In genomic region chr9:124520206-124520596, GRCh38 we compare ENCODE assay signal across 1 cellular context.
TF ChIP-seq lines count a peak whose summit lies in the region.

No MANE protein-coding gene starts in this region.

TF ChIP-seq in HepG2, 621 proteins besides CTCF, POLR2A, EP300 and RAD21 (continued from another document and continues in another):
- TF ChIP-seq, protein P1, sequence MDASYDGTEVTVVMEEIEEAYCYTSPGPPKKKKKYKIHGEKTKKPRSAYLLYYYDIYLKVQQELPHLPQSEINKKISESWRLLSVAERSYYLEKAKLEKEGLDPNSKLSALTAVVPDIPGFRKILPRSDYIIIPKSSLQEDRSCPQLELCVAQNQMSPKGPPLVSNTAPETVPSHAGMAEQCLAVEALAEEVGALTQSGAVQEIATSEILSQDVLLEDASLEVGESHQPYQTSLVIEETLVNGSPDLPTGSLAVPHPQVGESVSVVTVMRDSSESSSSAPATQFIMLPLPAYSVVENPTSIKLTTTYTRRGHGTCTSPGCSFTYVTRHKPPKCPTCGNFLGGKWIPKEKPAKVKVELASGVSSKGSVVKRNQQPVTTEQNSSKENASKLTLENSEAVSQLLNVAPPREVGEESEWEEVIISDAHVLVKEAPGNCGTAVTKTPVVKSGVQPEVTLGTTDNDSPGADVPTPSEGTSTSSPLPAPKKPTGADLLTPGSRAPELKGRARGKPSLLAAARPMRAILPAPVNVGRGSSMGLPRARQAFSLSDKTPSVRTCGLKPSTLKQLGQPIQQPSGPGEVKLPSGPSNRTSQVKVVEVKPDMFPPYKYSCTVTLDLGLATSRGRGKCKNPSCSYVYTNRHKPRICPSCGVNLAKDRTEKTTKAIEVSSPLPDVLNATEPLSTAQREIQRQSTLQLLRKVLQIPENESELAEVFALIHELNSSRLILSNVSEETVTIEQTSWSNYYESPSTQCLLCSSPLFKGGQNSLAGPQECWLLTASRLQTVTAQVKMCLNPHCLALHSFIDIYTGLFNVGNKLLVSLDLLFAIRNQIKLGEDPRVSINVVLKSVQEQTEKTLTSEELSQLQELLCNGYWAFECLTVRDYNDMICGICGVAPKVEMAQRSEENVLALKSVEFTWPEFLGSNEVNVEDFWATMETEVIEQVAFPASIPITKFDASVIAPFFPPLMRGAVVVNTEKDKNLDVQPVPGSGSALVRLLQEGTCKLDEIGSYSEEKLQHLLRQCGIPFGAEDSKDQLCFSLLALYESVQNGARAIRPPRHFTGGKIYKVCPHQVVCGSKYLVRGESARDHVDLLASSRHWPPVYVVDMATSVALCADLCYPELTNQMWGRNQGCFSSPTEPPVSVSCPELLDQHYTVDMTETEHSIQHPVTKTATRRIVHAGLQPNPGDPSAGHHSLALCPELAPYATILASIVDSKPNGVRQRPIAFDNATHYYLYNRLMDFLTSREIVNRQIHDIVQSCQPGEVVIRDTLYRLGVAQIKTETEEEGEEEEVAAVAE (CRISPR knock-in tag; IDR thresholded peaks at IDR 0.05; ENCODE audit: borderline replicate concordance), result no peak
- TF ChIP-seq ZNF564 (CRISPR knock-in tag; IDR thresholded peaks at IDR 0.05) (no peak), SRSF4 (IDR thresholded peaks at IDR 0.05; ENCODE audit: low read depth, low read length, poor library complexity, severe bottlenecking) (no peak), CEBPG (CRISPR knock-in tag; IDR thresholded peaks at IDR 0.05) (peak; percentile 59), POLR2AphosphoS5 (IDR thresholded peaks at IDR 0.05; ENCODE audit: low read depth, low read length) (no peak), SMYD3 (CRISPR knock-in tag; IDR thresholded peaks at IDR 0.05) (no peak), FOXA3 (CRISPR knock-in tag; IDR thresholded peaks at IDR 0.05) (peak; percentile 48; the same call in 1 of the 2 replicates), ELF3 (CRISPR knock-in tag; IDR thresholded peaks at IDR 0.05) (peak; percentile 60; the same call in 1 of the 2 replicates), CCDC6 (CRISPR knock-in tag; IDR thresholded peaks at IDR 0.05) (no peak), ZNF414 (CRISPR knock-in tag; IDR thresholded peaks at IDR 0.05) (no peak), ZNF326 (CRISPR knock-in tag; IDR thresholded peaks at IDR 0.05; ENCODE audit: borderline replicate concordance) (no peak), ZNF841 (CRISPR knock-in tag; IDR thresholded peaks at IDR 0.05; ENCODE audit: borderline replicate concordance) (no peak), ELF4 (CRISPR knock-in tag; IDR thresholded peaks at IDR 0.05; ENCODE audit: borderline replicate concordance) (no peak), PATZ1 (CRISPR knock-in tag; IDR thresholded peaks at IDR 0.05) (0 out of 2 replicates have a peak, but pooled peaks have one; percentile 19), ZNF614 (CRISPR knock-in tag; IDR thresholded peaks at IDR 0.05; ENCODE audit: borderline replicate concordance) (0 out of 2 replicates have a peak, but pooled peaks have one; percentile 16), MAX (IDR thresholded peaks at IDR 0.05) (no peak), ZNF605 (CRISPR knock-in tag; IDR thresholded peaks at IDR 0.05) (0 out of 2 replicates have a peak, but pooled peaks have one; percentile 48), NCOA2 (CRISPR knock-in tag; IDR thresholded peaks at IDR 0.05) (peak; percentile 55), FOXP4 (CRISPR knock-in tag; IDR thresholded peaks at IDR 0.05) (peak; percentile 33; the same call in 1 of the 2 replicates), CREM (IDR thresholded peaks at IDR 0.05) (peak; percentile 71), CREM (CRISPR knock-in tag; IDR thresholded peaks at IDR 0.05) (no peak), BRCA1 (CRISPR knock-in tag; IDR thresholded peaks at IDR 0.05) (no peak), TARDBP (CRISPR knock-in tag; IDR thresholded peaks at IDR 0.05) (peak; percentile 76), ZNF274 (CRISPR knock-in tag; IDR thresholded peaks at IDR 0.05) (no peak), PHF21A (CRISPR knock-in tag; IDR thresholded peaks at IDR 0.05) (peak; percentile 70), TOPORS (CRISPR knock-in tag; IDR thresholded peaks at IDR 0.05) (no peak), RARA (CRISPR knock-in tag; IDR thresholded peaks at IDR 0.05) (peak; percentile 35; the same call in 1 of the 2 replicates), ZNF205 (CRISPR knock-in tag; IDR thresholded peaks at IDR 0.05) (no peak; the same call in 1 of the 2 replicates), ZNF737 (CRISPR knock-in tag; IDR thresholded peaks at IDR 0.05; ENCODE audit: borderline replicate concordance) (no peak), KDM5A (IDR thresholded peaks at IDR 0.05; ENCODE audit: borderline replicate concordance, low read length) (no peak), CREB1 (IDR thresholded peaks at IDR 0.05) (peak; percentile 76), CREB1 (CRISPR knock-in tag; IDR thresholded peaks at IDR 0.05) (peak; percentile 89), MIXL1 (CRISPR knock-in tag; IDR thresholded peaks at IDR 0.05) (peak; percentile 70; the same call in 1 of the 2 replicates), SOX6 (IDR thresholded peaks at IDR 0.05) (no peak), SOX6 (CRISPR knock-in tag; IDR thresholded peaks at IDR 0.05) (peak; percentile 74), KAT8 (CRISPR knock-in tag; IDR thresholded peaks at IDR 0.05) (no peak), SSRP1 (CRISPR knock-in tag; IDR thresholded peaks at IDR 0.05) (0 out of 2 replicates have a peak, but pooled peaks have one; percentile 51), ZFP82 (CRISPR knock-in tag; IDR thresholded peaks at IDR 0.05; ENCODE audit: borderline replicate concordance) (no peak)
- TF ChIP-seq, protein P2, sequence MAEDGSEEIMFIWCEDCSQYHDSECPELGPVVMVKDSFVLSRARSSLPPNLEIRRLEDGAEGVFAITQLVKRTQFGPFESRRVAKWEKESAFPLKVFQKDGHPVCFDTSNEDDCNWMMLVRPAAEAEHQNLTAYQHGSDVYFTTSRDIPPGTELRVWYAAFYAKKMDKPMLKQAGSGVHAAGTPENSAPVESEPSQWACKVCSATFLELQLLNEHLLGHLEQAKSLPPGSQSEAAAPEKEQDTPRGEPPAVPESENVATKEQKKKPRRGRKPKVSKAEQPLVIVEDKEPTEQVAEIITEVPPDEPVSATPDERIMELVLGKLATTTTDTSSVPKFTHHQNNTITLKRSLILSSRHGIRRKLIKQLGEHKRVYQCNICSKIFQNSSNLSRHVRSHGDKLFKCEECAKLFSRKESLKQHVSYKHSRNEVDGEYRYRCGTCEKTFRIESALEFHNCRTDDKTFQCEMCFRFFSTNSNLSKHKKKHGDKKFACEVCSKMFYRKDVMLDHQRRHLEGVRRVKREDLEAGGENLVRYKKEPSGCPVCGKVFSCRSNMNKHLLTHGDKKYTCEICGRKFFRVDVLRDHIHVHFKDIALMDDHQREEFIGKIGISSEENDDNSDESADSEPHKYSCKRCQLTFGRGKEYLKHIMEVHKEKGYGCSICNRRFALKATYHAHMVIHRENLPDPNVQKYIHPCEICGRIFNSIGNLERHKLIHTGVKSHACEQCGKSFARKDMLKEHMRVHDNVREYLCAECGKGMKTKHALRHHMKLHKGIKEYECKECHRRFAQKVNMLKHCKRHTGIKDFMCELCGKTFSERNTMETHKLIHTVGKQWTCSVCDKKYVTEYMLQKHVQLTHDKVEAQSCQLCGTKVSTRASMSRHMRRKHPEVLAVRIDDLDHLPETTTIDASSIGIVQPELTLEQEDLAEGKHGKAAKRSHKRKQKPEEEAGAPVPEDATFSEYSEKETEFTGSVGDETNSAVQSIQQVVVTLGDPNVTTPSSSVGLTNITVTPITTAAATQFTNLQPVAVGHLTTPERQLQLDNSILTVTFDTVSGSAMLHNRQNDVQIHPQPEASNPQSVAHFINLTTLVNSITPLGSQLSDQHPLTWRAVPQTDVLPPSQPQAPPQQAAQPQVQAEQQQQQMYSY (CRISPR knock-in tag; IDR thresholded peaks at IDR 0.05), result no peak
- TF ChIP-seq, protein P3, sequence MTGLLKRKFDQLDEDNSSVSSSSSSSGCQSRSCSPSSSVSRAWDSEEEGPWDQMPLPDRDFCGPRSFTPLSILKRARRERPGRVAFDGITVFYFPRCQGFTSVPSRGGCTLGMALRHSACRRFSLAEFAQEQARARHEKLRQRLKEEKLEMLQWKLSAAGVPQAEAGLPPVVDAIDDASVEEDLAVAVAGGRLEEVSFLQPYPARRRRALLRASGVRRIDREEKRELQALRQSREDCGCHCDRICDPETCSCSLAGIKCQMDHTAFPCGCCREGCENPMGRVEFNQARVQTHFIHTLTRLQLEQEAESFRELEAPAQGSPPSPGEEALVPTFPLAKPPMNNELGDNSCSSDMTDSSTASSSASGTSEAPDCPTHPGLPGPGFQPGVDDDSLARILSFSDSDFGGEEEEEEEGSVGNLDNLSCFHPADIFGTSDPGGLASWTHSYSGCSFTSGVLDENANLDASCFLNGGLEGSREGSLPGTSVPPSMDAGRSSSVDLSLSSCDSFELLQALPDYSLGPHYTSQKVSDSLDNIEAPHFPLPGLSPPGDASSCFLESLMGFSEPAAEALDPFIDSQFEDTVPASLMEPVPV (CRISPR knock-in tag; IDR thresholded peaks at IDR 0.05), result peak; percentile 42; the same call in 1 of the 2 replicates
- TF ChIP-seq, protein P4, sequence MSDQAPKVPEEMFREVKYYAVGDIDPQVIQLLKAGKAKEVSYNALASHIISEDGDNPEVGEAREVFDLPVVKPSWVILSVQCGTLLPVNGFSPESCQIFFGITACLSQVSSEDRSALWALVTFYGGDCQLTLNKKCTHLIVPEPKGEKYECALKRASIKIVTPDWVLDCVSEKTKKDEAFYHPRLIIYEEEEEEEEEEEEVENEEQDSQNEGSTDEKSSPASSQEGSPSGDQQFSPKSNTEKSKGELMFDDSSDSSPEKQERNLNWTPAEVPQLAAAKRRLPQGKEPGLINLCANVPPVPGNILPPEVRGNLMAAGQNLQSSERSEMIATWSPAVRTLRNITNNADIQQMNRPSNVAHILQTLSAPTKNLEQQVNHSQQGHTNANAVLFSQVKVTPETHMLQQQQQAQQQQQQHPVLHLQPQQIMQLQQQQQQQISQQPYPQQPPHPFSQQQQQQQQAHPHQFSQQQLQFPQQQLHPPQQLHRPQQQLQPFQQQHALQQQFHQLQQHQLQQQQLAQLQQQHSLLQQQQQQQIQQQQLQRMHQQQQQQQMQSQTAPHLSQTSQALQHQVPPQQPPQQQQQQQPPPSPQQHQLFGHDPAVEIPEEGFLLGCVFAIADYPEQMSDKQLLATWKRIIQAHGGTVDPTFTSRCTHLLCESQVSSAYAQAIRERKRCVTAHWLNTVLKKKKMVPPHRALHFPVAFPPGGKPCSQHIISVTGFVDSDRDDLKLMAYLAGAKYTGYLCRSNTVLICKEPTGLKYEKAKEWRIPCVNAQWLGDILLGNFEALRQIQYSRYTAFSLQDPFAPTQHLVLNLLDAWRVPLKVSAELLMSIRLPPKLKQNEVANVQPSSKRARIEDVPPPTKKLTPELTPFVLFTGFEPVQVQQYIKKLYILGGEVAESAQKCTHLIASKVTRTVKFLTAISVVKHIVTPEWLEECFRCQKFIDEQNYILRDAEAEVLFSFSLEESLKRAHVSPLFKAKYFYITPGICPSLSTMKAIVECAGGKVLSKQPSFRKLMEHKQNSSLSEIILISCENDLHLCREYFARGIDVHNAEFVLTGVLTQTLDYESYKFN (CRISPR knock-in tag; conservative IDR thresholded peaks at IDR 0.05), result peak; percentile 90
- TF ChIP-seq, protein P5, sequence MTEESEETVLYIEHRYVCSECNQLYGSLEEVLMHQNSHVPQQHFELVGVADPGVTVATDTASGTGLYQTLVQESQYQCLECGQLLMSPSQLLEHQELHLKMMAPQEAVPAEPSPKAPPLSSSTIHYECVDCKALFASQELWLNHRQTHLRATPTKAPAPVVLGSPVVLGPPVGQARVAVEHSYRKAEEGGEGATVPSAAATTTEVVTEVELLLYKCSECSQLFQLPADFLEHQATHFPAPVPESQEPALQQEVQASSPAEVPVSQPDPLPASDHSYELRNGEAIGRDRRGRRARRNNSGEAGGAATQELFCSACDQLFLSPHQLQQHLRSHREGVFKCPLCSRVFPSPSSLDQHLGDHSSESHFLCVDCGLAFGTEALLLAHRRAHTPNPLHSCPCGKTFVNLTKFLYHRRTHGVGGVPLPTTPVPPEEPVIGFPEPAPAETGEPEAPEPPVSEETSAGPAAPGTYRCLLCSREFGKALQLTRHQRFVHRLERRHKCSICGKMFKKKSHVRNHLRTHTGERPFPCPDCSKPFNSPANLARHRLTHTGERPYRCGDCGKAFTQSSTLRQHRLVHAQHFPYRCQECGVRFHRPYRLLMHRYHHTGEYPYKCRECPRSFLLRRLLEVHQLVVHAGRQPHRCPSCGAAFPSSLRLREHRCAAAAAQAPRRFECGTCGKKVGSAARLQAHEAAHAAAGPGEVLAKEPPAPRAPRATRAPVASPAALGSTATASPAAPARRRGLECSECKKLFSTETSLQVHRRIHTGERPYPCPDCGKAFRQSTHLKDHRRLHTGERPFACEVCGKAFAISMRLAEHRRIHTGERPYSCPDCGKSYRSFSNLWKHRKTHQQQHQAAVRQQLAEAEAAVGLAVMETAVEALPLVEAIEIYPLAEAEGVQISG (CRISPR knock-in tag; IDR thresholded peaks at IDR 0.05), result peak; percentile 34; the same call in 1 of the 2 replicates
